In genomic region chr5:42950091-42950465, GRCh38 we compare ENCODE assay signal across 8 cellular contexts.
DNase-seq lines count a peak whose midpoint lies in the region; ATAC-seq and TF ChIP-seq lines count a peak whose summit lies in the region.

No MANE protein-coding gene starts in this region.

- H3K36me3 Mint-ChIP-seq in activated naive CD4-positive, alpha-beta T cell treated with anti-CD3 and anti-CD28 coated beads, Interleukin-2, amount 50 U/mL, for 24 hours = no peaks in the 10 kb centered on the region
- H3K36me3 Mint-ChIP-seq in activated T-helper 17 cell treated with anti-CD3 and anti-CD28 coated beads, Interleukin-2, amount 50 U/mL, for 72 hours (ENCODE audit: low read depth) = peaks cover 4% of the 10 kb centered on the region

- intact Hi-C loops in right lobe of liver (cut with DNase I) = loop anchor here in 1 of 2 donors (5.0 kb wide), 1 partner anchor 67 kb away; no protein-coding TSS in a partner anchor

- no peak for DNase-seq in activated naive CD4-positive, alpha-beta T cell treated with anti-CD3 and anti-CD28 coated beads, Interleukin-2, amount 50 U/mL, for 16 hours
- DNase-seq in right lobe of liver (no peak), upper lobe of left lung (no peak), HT-29 (ENCODE audit: low spot score) (no peak)
- no peak for DNase-seq in stimulated activated CD4-positive, alpha-beta T cell treated with anti-CD3 and anti-CD28 coated beads, Interleukin-4, amount 100 ng/mL, for 1 hour

- peak overlapping the region in 1 of 3 donors; percentile 43 for H3K4me3 ChIP-seq in right lobe of liver
- peak overlapping the region in 3 of 4 donors; percentile 49 to 55 (median 51) for H3K4me3 ChIP-seq in upper lobe of left lung

- no peak overlapping the region for H3K27ac Mint-ChIP-seq in activated naive CD4-positive, alpha-beta T cell treated with anti-CD3 and anti-CD28 coated beads, Interleukin-2, amount 50 U/mL, for 24 hours
- peak overlapping the region; percentile 97 for H3K27ac Mint-ChIP-seq in activated T-helper 17 cell treated with anti-CD3 and anti-CD28 coated beads, Interleukin-2, amount 50 U/mL, for 72 hours

- peak overlapping the region; percentile 96 for H3K4me3 Mint-ChIP-seq in activated naive CD4-positive, alpha-beta T cell treated with anti-CD3 and anti-CD28 coated beads, Interleukin-2, amount 50 U/mL, for 24 hours
- H3K4me3 Mint-ChIP-seq in activated T-helper 17 cell treated with anti-CD3 and anti-CD28 coated beads, Interleukin-2, amount 50 U/mL, for 72 hours = peak overlapping the region; percentile 96

- H3K36me3 ChIP-seq in right lobe of liver (no peaks in the 10 kb centered on the region), upper lobe of left lung (no peaks in the 10 kb centered on the region)

- TF ChIP-seq EP300 in upper lobe of left lung (IDR thresholded peaks at IDR 0.05) = no peak

- H3K27ac ChIP-seq in right lobe of liver = peak overlapping the region; percentile 57 to 80 (median 76)
- H3K27ac ChIP-seq in upper lobe of left lung = peak overlapping the region; percentile 92 to 99 (median 98)

- H3K9me3 ChIP-seq in right lobe of liver (no peaks in the 10 kb centered on the region), upper lobe of left lung (peaks cover 0 to 18% (median 5%) of the 10 kb centered on the region in 4 donors)

- peaks cover 4 to 43% of the 10 kb centered on the region in 2 donors for H3K27me3 ChIP-seq in right lobe of liver
- H3K27me3 ChIP-seq in upper lobe of left lung = peaks cover 0 to 35% (median 6%) of the 10 kb centered on the region in 4 donors

- H3K27me3 Mint-ChIP-seq in activated naive CD4-positive, alpha-beta T cell treated with anti-CD3 and anti-CD28 coated beads, Interleukin-2, amount 50 U/mL, for 24 hours = no peaks in the 10 kb centered on the region
- no peaks in the 10 kb centered on the region for H3K27me3 Mint-ChIP-seq in activated T-helper 17 cell treated with anti-CD3 and anti-CD28 coated beads, Interleukin-2, amount 50 U/mL, for 72 hours

- 17% methylated on average over 7 of the region's 7 CpGs for WGBS in right lobe of liver (ENCODE audit: insufficient coverage, low coverage, low lambda C conversion rate, missing lambda C conversion rate)
- 34 to 36% methylated on average over 7 of the region's 7 CpGs for WGBS in upper lobe of left lung, 2 donors

- ATAC-seq in activated T-helper 17 cell treated with anti-CD3 and anti-CD28 coated beads, Interleukin-2, amount 50 U/mL, for 72 hours (replicated peaks) = no peak
- ATAC-seq in right lobe of liver = no peak
- no peak for ATAC-seq in upper lobe of left lung (ENCODE audit: low FRiP score in 2 of 2)
- no peak for ATAC-seq in HG03175 (IDR thresholded peaks at IDR 0.05; ENCODE audit: unreplicated experiment)

- peaks cover 0 to 5% (median 0%) of the 10 kb centered on the region in 4 donors for H3K4me1 ChIP-seq in right lobe of liver
- peaks cover 32 to 38% (median 36%) of the 10 kb centered on the region in 4 donors for H3K4me1 ChIP-seq in upper lobe of left lung

- H3K4me1 Mint-ChIP-seq in activated naive CD4-positive, alpha-beta T cell treated with anti-CD3 and anti-CD28 coated beads, Interleukin-2, amount 50 U/mL, for 24 hours = peaks cover 28% of the 10 kb centered on the region
- H3K4me1 Mint-ChIP-seq in activated T-helper 17 cell treated with anti-CD3 and anti-CD28 coated beads, Interleukin-2, amount 50 U/mL, for 72 hours = peaks cover 12% of the 10 kb centered on the region

- TF ChIP-seq POLR2A in right lobe of liver (IDR thresholded peaks at IDR 0.05) = no peak
- TF ChIP-seq POLR2A in upper lobe of left lung (IDR thresholded peaks at IDR 0.05) = no peak

- no peaks in the 10 kb centered on the region for H3K9me3 Mint-ChIP-seq in activated naive CD4-positive, alpha-beta T cell treated with anti-CD3 and anti-CD28 coated beads, Interleukin-2, amount 50 U/mL, for 24 hours
- H3K9me3 Mint-ChIP-seq in activated T-helper 17 cell treated with anti-CD3 and anti-CD28 coated beads, Interleukin-2, amount 50 U/mL, for 72 hours = no peaks in the 10 kb centered on the region

- TF ChIP-seq CTCF in right lobe of liver (IDR thresholded peaks at IDR 0.05) = no peak
- no peak for TF ChIP-seq CTCF in upper lobe of left lung (IDR thresholded peaks at IDR 0.05)
